8 cellular contexts compared by ENCODE assay signal in the genomic region with DNA sequence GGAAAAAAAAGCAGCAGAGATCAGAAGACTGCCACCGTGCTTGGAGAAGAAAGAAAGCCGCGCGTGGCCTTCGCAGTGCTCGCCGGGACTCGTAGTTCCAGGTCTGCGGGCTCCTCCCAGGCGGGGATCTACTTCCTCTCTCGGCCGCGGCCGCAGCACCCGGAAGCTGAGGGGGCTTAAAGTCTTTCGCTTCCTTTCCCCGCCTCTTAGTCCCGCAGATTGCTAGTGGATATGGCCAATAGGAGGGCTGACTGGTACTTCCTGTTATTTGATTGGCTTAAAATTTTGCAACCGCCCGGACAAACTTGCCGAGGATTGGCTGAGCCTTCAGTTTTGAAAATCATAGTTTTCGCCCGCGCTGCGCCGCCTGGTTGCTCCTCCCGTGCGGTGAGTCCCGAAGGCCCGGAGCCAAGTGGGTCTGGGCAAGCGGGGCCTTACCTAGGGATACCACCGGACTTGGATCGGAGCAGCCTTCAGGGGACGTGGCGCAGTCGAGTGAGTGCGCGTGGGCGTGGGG. TPM values are rescaled to one million over a fixed set of nuclear protein-coding genes. Genes with fewer than 3 reads are reported as not detected.
DNase-seq lines count a peak whose midpoint lies in the region; ATAC-seq, FAIRE-seq and TF ChIP-seq lines count a peak whose summit lies in the region.

A gene (plus strand): TSS at position 343 of the 517 bp plus-strand sequence. CDS start 4,151 bp downstream, outside the sequence.

- H3K27me3 ChIP-seq in WERI-Rb-1 (ENCODE audit: insufficient read depth, low read depth, severe bottlenecking), result no peaks in the 10 kb centered on the region
- no peaks in the 10 kb centered on the region for H3K27me3 ChIP-seq in bronchial epithelial cell (ENCODE audit: control insufficient read depth, insufficient read depth, low read length)
- H3K27me3 ChIP-seq in small intestine (ENCODE audit: control insufficient read depth in 2 of 2, insufficient read depth in 2 of 2, low read length in 2 of 2), result no peaks in the 10 kb centered on the region

- CTCF ChIA-PET in AG04449 (lab: Yijun Ruan, JAX), result interaction anchor here (1.1 to 3.5 kb wide), 6 partner anchors 11 to 327 kb away, joined by 3 to 17 read pairs (median 3); no protein-coding TSS in a partner anchor

- H3K4me1 ChIP-seq in small intestine (ENCODE audit: control insufficient read depth in 2 of 2, insufficient read depth in 1 of 2, low read depth in 1 of 2, low read length in 1 of 2), result peaks cover 3 to 8% of the 10 kb centered on the region in 2 donors

- ATAC-seq in GM18873 (IDR thresholded peaks at IDR 0.05; ENCODE audit: low FRiP score, unreplicated experiment), result peak; percentile 92
- ATAC-seq in HG03139 (IDR thresholded peaks at IDR 0.05; ENCODE audit: unreplicated experiment), result peak; percentile 94

- H3K27ac ChIP-seq in WERI-Rb-1 (peak within 1 kb of the TSS; percentile 97), small intestine (ENCODE audit: low read depth in 1 of 2, low read length in 1 of 2) (peak within 1 kb of the TSS in 1 of 2 donors; percentile 60)

- peak; percentile 94 for DNase-seq in AG04449 (ENCODE audit: low read depth, low spot score)
- DNase-seq in NCI-H2227 (lab: John Stamatoyannopoulos, UW; ENCODE audit: unreplicated experiment), result peak; percentile 99
- DNase-seq in WERI-Rb-1, result peak; percentile 98
- DNase-seq in bronchial epithelial cell (ENCODE audit: low read depth), result peak; percentile 95
- peak; percentile 96 for DNase-seq in iPS-NIHi11 (ENCODE audit: low spot score)
- DNase-seq in small intestine, result peak; percentile 100

- POLR2A ChIA-PET in AG04449 (lab: Yijun Ruan, JAX), result interaction anchor here (1.0 to 1.9 kb wide), 2 partner anchors 156 to 231 kb away, joined by 3 to 5 read pairs; no protein-coding TSS in a partner anchor

- H3K36me3 ChIP-seq in WERI-Rb-1 (peaks cover 39% of the 10 kb centered on the region), bronchial epithelial cell (ENCODE audit: control insufficient read depth, insufficient read depth, low read length) (no peaks in the 10 kb centered on the region), small intestine (ENCODE audit: control insufficient read depth in 2 of 2, insufficient read depth in 2 of 2, low read length in 2 of 2) (peaks cover 0 to 2% of the 10 kb centered on the region in 2 donors)

- 0% methylated on average over 39 of the region's 39 CpGs for WGBS in small intestine, 3 donors

- peak within 1 kb of the TSS; percentile 100 for H3K4me3 ChIP-seq in AG04449 (ENCODE audit: low read depth, low read length)
- peak within 1 kb of the TSS; percentile 99 for H3K4me3 ChIP-seq in WERI-Rb-1 (ENCODE audit: low read depth, low read length)
- H3K4me3 ChIP-seq in bronchial epithelial cell (ENCODE audit: low read depth, low read length), result peak within 1 kb of the TSS; percentile 84
- H3K4me3 ChIP-seq in small intestine (ENCODE audit: low read depth in 1 of 2, low read length in 2 of 2), result peak within 1 kb of the TSS; percentile 73 to 74

- TF ChIP-seq CTCF in AG04449 (IDR thresholded peaks at IDR 0.05; ENCODE audit: insufficient read depth, low read length, missing control alignments) (no peak), WERI-Rb-1 (IDR thresholded peaks at IDR 0.05; ENCODE audit: low read depth, low read length) (no peak), bronchial epithelial cell (IDR thresholded peaks at IDR 0.05; ENCODE audit: insufficient read depth, low read length, severe bottlenecking) (no peak)

- no peaks in the 10 kb centered on the region for H3K9me3 ChIP-seq in WERI-Rb-1 (ENCODE audit: severe bottlenecking)
- H3K9me3 ChIP-seq in small intestine (ENCODE audit: control insufficient read depth, low read depth), result no peaks in the 10 kb centered on the region

- no peak for FAIRE-seq in bronchial epithelial cell (lab: Jason Lieb, UNC)
- peak; percentile 72 for FAIRE-seq in small intestine (lab: Jason Lieb, UNC)

RNA-seq across cellular contexts. Expression of the gene that starts here (rescaled TPM):
- 3.4 and 5.8 TPM in 2 replicates for total RNA-seq in bronchial epithelial cell
- polyA plus RNA-seq in small intestine, result 10 to 100 TPM in 1 of 3 donors, 1 to 10 TPM in 2; 4.5 to 18.8 (median 6.2) TPM
